9 cellular contexts compared by ENCODE assay signal in genomic region chr1:215793210-215793609, GRCh38.
DNase-seq lines count a peak whose midpoint lies in the region; ATAC-seq, FAIRE-seq and TF ChIP-seq lines count a peak whose summit lies in the region.
"Had no signal": no experiment of that assay in that cellular context is flagged by ENCODE, and none has a peak within 500 bp of the region (broad histone marks: within the 10 kb centered on the region; RNA-seq: fewer than 3 reads in every experiment).

No MANE protein-coding gene starts in this region.

- peak; percentile 81 for FAIRE-seq in H54 (lab: Jason Lieb, UNC)

- no peaks in the 10 kb centered on the region for H3K4me1 ChIP-seq in adrenal gland (replicated peaks in 1 of 2)

- no peak overlapping the region for H3K27ac ChIP-seq in adrenal gland

- intact Hi-C loops in adrenal gland (cut with DNase I) = loop anchor here in 1 of 2 donors (5.0 kb wide), 1 partner anchor 141 kb away; no protein-coding TSS in a partner anchor

- DNase-seq in BJ (ENCODE audit: low read depth) (peak; percentile 89), H54 (ENCODE audit: insufficient read length, low spot score) (peak; percentile 6), SK-MEL-5 (ENCODE audit: low read depth, low spot score) (peak; percentile 37), iPS-NIHi11 (ENCODE audit: low spot score) (peak; percentile 23), adrenal gland (no peak), NCI-H1417 treated with DMSO at 0.1 percent for 48 hours (lab: John Stamatoyannopoulos, UW) (no peak), NCI-H526 treated with DMSO at 0.1 percent for 48 hours (lab: John Stamatoyannopoulos, UW) (no peak)
- DNase-seq: left cardiac atrium had no signal

- CTCF ChIA-PET in BJ (lab: Yijun Ruan, JAX) = interaction anchor here (1.0 kb wide), 1 partner anchor 16 kb away, joined by 3 read pairs; no protein-coding TSS in a partner anchor

- no peak for TF ChIP-seq POLR2A in H54 (IDR thresholded peaks at IDR 0.05; ENCODE audit: low read depth, low read length)
- TF ChIP-seq POLR2A in adrenal gland (IDR thresholded peaks at IDR 0.05) = no peak

- ATAC-seq in GM19023 (IDR thresholded peaks at IDR 0.05; ENCODE audit: unreplicated experiment) = no peak
- ATAC-seq: left cardiac atrium had no signal

- no peaks in the 10 kb centered on the region for H3K36me3 ChIP-seq in BJ (ENCODE audit: control insufficient read depth, insufficient read depth, low read length)
- no peaks in the 10 kb centered on the region for H3K36me3 ChIP-seq in adrenal gland (replicated peaks in 1 of 2)

- in situ Hi-C loops in SK-MEL-5 (cut with HindIII; ENCODE audit: low pct_unique_long_range_greater_than_20kb, low sequenced_read_pairs) = no loop called here

- H3K4me3 ChIP-seq in BJ (ENCODE audit: low read depth, low read length) (no peak overlapping the region), adrenal gland (no peak overlapping the region)

- no peaks in the 10 kb centered on the region for H3K27me3 ChIP-seq in BJ (ENCODE audit: control insufficient read depth, insufficient read depth, low read length)
- H3K27me3 ChIP-seq in adrenal gland = no peaks in the 10 kb centered on the region

- H3K9me3 ChIP-seq in adrenal gland (replicated peaks in 1 of 3) = peaks cover 0 to 4% (median 0%) of the 10 kb centered on the region in 3 donors

- TF ChIP-seq CTCF in BJ (IDR thresholded peaks at IDR 0.05; ENCODE audit: insufficient read depth, low read depth, low read length) (peak; percentile 46), adrenal gland (IDR thresholded peaks at IDR 0.05) (no peak)

- POLR2A ChIA-PET in BJ (lab: Charles Lee) = no interaction called here

Comparison
In these comparisons a context has a peak if more than half of its experiments do, and no peak if none do; other contexts are left out.
1. DNase-seq: peak in BJ (single experiment), H54 (single experiment), SK-MEL-5 (single experiment) and iPS-NIHi11 (single experiment); none in adrenal gland (0 of 7), NCI-H1417 treated with DMSO at 0.1 percent for 48 hours (single experiment) and NCI-H526 treated with DMSO at 0.1 percent for 48 hours (single experiment).